Comparison of ENCODE assay signal across 8 cellular contexts in genomic region chr4:118591339-118592046, GRCh38.
DNase-seq lines count a peak whose midpoint lies in the region; ATAC-seq, FAIRE-seq and TF ChIP-seq lines count a peak whose summit lies in the region.
"Not testable (repeated sequence)": the region's sequence is repeated elsewhere in the genome, so short reads cannot be mapped to it uniquely, and the experiment has no call there.

No MANE protein-coding gene starts in this region.

- peak overlapping the region; percentile 46 to 82 for H3K9ac ChIP-seq in kidney (ENCODE audit: low read length in 2 of 2)

- intact Hi-C loops in kidney (cut with DNase I) = not testable (repeated sequence)

- DNase-seq in AG10803 (ENCODE audit: low read depth) = peak; percentile 93
- DNase-seq in NCI-H460 (ENCODE audit: extremely low read depth, low read depth) = peak; percentile 85
- peak; percentile 96 for DNase-seq in activated CD4-positive, alpha-beta T cell treated with anti-CD3 and anti-CD28 coated beads for 48 hours
- peak; percentile 98 for DNase-seq in kidney
- DNase-seq in stimulated activated CD4-positive, alpha-beta T cell treated with anti-CD3 and anti-CD28 coated beads, Interleukin-12 subunit alpha, Interleukin-12 subunit beta, amount 100 ng/mL, for 4 hours = peak; percentile 94

- not testable (repeated sequence) for H3K9me3 ChIP-seq in kidney (ENCODE audit: control insufficient read depth in 1 of 2, low read length in 2 of 2)

- ATAC-seq in GM19025 (IDR thresholded peaks at IDR 0.05; ENCODE audit: low read depth, unreplicated experiment) (peak; percentile 99), HG03175 (IDR thresholded peaks at IDR 0.05; ENCODE audit: unreplicated experiment) (peak; percentile 99)

- peak; percentile 88 for FAIRE-seq in kidney (lab: Jason Lieb, UNC)

- not testable (repeated sequence) for H3K4me1 ChIP-seq in kidney (ENCODE audit: control insufficient read depth in 1 of 2, insufficient read depth in 1 of 2, low read depth in 1 of 2, low read length in 2 of 2)

- H3K36me3 ChIP-seq in kidney (ENCODE audit: control insufficient read depth in 1 of 2, insufficient read depth in 2 of 2, low read length in 2 of 2) = not testable (repeated sequence)

- TF ChIP-seq CTCF in AG10803 (conservative IDR thresholded peaks at IDR 0.05; ENCODE audit: low read length) = 0 out of 2 replicates have a peak, but pooled peaks have one; percentile 7
- TF ChIP-seq CTCF in kidney (IDR thresholded peaks at IDR 0.05; ENCODE audit: borderline replicate concordance, extremely low read depth, insufficient read depth) = not testable (repeated sequence)

- H3K27ac ChIP-seq in cingulate gyrus (ENCODE audit: low read depth, low read length) (peak overlapping the region; percentile 86), kidney (ENCODE audit: low read depth in 2 of 2, low read length in 2 of 2) (peak overlapping the region; percentile 41 to 59)

- peak overlapping the region; percentile 67 for H3K4me3 ChIP-seq in AG10803 (ENCODE audit: low read length)
- peak overlapping the region; percentile 34 to 71 for H3K4me3 ChIP-seq in kidney (ENCODE audit: low read length in 2 of 2)

Comparison
In these comparisons a context has a peak if more than half of its experiments do, and no peak if none do; other contexts are left out.
1. Peak in every context shown above with its lines: DNase-seq, ATAC-seq, H3K4me3 ChIP-seq and H3K27ac ChIP-seq.